In genomic region chr11:33262016-33262638, GRCh38 we compare ENCODE assay signal across 12 cellular contexts. TPM values are rescaled to one million over a fixed set of nuclear protein-coding genes. Genes with fewer than 3 reads are reported as not detected.
A peak's percentile ranks its signal among the peaks of the same experiment; 100 is the strongest.
DNase-seq lines count a peak whose midpoint lies in the region; ATAC-seq and TF ChIP-seq lines count a peak whose summit lies in the region.
"Had no signal": no experiment of that assay in that cellular context is flagged by ENCODE, and none has a peak within 500 bp of the region (broad histone marks: within the 10 kb centered on the region; RNA-seq: fewer than 3 reads in every experiment).

No MANE protein-coding gene starts in this region.

- no peaks in the 10 kb centered on the region for H3K36me3 Mint-ChIP-seq in mesothelial cell of epicardium

- H3K14ac ChIP-seq in IMR-90 (replicated peaks; ENCODE audit: low read depth, low read length) (0 out of 2 replicates have a peak overlapping the region, but pooled peaks have one; percentile 1), trophoblast cell (ENCODE audit: low read length) (no peak overlapping the region)

- H4K12ac ChIP-seq in trophoblast cell (ENCODE audit: low read depth, low read length) = no peak overlapping the region

- no peak overlapping the region for H2BK15ac ChIP-seq in IMR-90 (ENCODE audit: low read depth, low read length)

- H2BK5ac ChIP-seq in IMR-90 (ENCODE audit: low read depth, low read length, poor library complexity, severe bottlenecking) = no peak overlapping the region
- no peak overlapping the region for H2BK5ac ChIP-seq in trophoblast cell (ENCODE audit: low read depth, low read length, poor library complexity)

- TF ChIP-seq RAD21 in IMR-90 (IDR thresholded peaks at IDR 0.05; ENCODE audit: low read length) = no peak

- H3K27me3 ChIP-seq in IMR-90 (ENCODE audit: control insufficient read depth, insufficient read depth, low read length) (no peaks in the 10 kb centered on the region), trophoblast cell (ENCODE audit: insufficient read depth, low read length) (no peaks in the 10 kb centered on the region)

- dilution Hi-C loops in IMR-90 (cut with HindIII; ENCODE audit: low sequenced_read_pairs, unreplicated experiment) = no loop called here

- peaks cover 88% of the 10 kb centered on the region for H4K20me1 ChIP-seq in IMR-90 (ENCODE audit: insufficient read depth, low read length)

- peaks cover 40% of the 10 kb centered on the region for H3K4me1 Mint-ChIP-seq in mesothelial cell of epicardium

- H3K4ac ChIP-seq in IMR-90 (ENCODE audit: low read depth, low read length) (no peak overlapping the region), trophoblast cell (ENCODE audit: low read depth, low read length) (no peak overlapping the region)

- no peak overlapping the region for H2BK20ac ChIP-seq in IMR-90 (ENCODE audit: low read depth, low read length)

- H3K9me3 ChIP-seq in IMR-90 (ENCODE audit: control insufficient read depth, insufficient read depth, low read length) (no peaks in the 10 kb centered on the region), trophoblast cell (ENCODE audit: insufficient read depth, low read depth, low read length) (no peaks in the 10 kb centered on the region)

- POLR2A ChIA-PET in IMR-90 (lab: Charles Lee; ENCODE audit: unreplicated experiment) = interaction anchor here (0.5 kb wide), 1 partner anchor 18 kb away, joined by 3 read pairs; no protein-coding TSS in a partner anchor

- no peaks in the 10 kb centered on the region for H3K9me3 Mint-ChIP-seq in mesothelial cell of epicardium

- in situ Hi-C loops in IMR-90 (cut with MboI; ENCODE audit: low sequenced_read_pairs) = no loop called here
- in situ Hi-C loops in astrocyte of the spinal cord (cut with HindIII; ENCODE audit: low sequenced_read_pairs) = no loop called here

- H3K9me1 ChIP-seq in IMR-90 (ENCODE audit: insufficient read depth, low read length) = peaks cover 14% of the 10 kb centered on the region

- intact Hi-C loops in IMR-90 (cut with micrococcal nuclease) = no loop called here

- CTCF ChIA-PET in IMR-90 (lab: Yijun Ruan, JAX) = interaction anchor here (1.2 kb wide), 1 partner anchor 85 kb away, joined by 3 read pairs; no protein-coding TSS in a partner anchor

- H2AK5ac ChIP-seq in IMR-90 (ENCODE audit: low read depth, low read length) = no peak overlapping the region
- H2AK5ac ChIP-seq in trophoblast cell (ENCODE audit: low read length) = no peak overlapping the region

- H2BK12ac ChIP-seq in trophoblast cell (ENCODE audit: low read length) = no peak overlapping the region

- H3K36me3 ChIP-seq in IMR-90 (ENCODE audit: control insufficient read depth, insufficient read depth, low read length) = no peaks in the 10 kb centered on the region
- H3K36me3 ChIP-seq in trophoblast cell (ENCODE audit: control insufficient read depth in 1 of 2, insufficient read depth in 2 of 2, low read length in 2 of 2) = no peaks in the 10 kb centered on the region

- H3K23ac ChIP-seq in IMR-90 (ENCODE audit: low read depth, low read length) (peak overlapping the region; percentile 46; the same call in 1 of the 2 replicates), trophoblast cell (ENCODE audit: low read length) (no peak overlapping the region)

- H3K4me1 ChIP-seq in IMR-90 (ENCODE audit: control insufficient read depth, insufficient read depth, low read length) = peaks cover 6% of the 10 kb centered on the region
- H3K4me1 ChIP-seq in trophoblast cell (ENCODE audit: control insufficient read depth in 1 of 2, insufficient read depth in 2 of 2, low read length in 2 of 2) = peaks cover 3 to 5% of the 10 kb centered on the region in 2 experiments

- ATAC-seq in IMR-90 (ENCODE audit: low read depth) (no peak), GM18498 (IDR thresholded peaks at IDR 0.05; ENCODE audit: unreplicated experiment) (no peak)
- ATAC-seq: HepG2 had no signal

- no peak overlapping the region for H2BK120ac ChIP-seq in IMR-90 (ENCODE audit: low read depth, low read length)
- no peak overlapping the region for H2BK120ac ChIP-seq in trophoblast cell (ENCODE audit: insufficient read depth, low read length, poor library complexity)

- H4K91ac ChIP-seq in IMR-90 (ENCODE audit: insufficient read depth, low read depth, low read length) (no peak overlapping the region), trophoblast cell (ENCODE audit: low read depth, low read length) (no peak overlapping the region)

- peak; percentile 9 for DNase-seq in Ammon's horn (ENCODE audit: low spot score)
- DNase-seq in IMR-90 = peak; percentile 24
- DNase-seq in astrocyte of the spinal cord (ENCODE audit: low read depth, low spot score) = peak; percentile 19
- no peak for DNase-seq in mesothelial cell of epicardium (ENCODE audit: low spot score in 2 of 2, unreplicated experiment in 2 of 2)
- no peak for DNase-seq in trophoblast cell
- no peak for DNase-seq in NCI-H187 (lab: John Stamatoyannopoulos, UW)
- no peak for DNase-seq in putamen (ENCODE audit: low spot score)
- DNase-seq: cortex of kidney, NCI-H524 treated with DMSO at 0.1 percent for 48 hours, nucleus accumbens had no signal

- H3K18ac ChIP-seq in IMR-90 (ENCODE audit: low read depth, low read length) (no peak overlapping the region), trophoblast cell (ENCODE audit: low read length) (no peak overlapping the region)

- no peak overlapping the region for H3K9ac ChIP-seq in IMR-90 (ENCODE audit: low read depth, low read length)
- H3K9ac ChIP-seq in trophoblast cell (ENCODE audit: low read length) = no peak overlapping the region

- TF ChIP-seq CTCF in IMR-90 (conservative IDR thresholded peaks at IDR 0.05; ENCODE audit: low read depth, low read length) (no peak), astrocyte of the spinal cord (IDR thresholded peaks at IDR 0.05; ENCODE audit: low read depth, low read length) (no peak), mesothelial cell of epicardium (IDR thresholded peaks at IDR 0.05; ENCODE audit: unreplicated experiment) (no peak)

- H2AFZ ChIP-seq in IMR-90 (replicated peaks; ENCODE audit: low read length, poor library complexity) = no peak overlapping the region
- H2AFZ ChIP-seq in trophoblast cell (ENCODE audit: insufficient read depth, low read length, poor library complexity) = no peak overlapping the region

- H3K56ac ChIP-seq in IMR-90 (ENCODE audit: extremely low read depth, insufficient read depth, low read length) = no peak overlapping the region

- H3K79me2 ChIP-seq in trophoblast cell (ENCODE audit: control insufficient read depth, insufficient read depth, low read length, poor library complexity) = peaks cover 26% of the 10 kb centered on the region

- H3K4me2 ChIP-seq in IMR-90 (ENCODE audit: low read depth, low read length) = 0 out of 2 replicates have a peak overlapping the region, but pooled peaks have one; percentile 45
- no peak overlapping the region for H3K4me2 ChIP-seq in trophoblast cell (ENCODE audit: low read length)

- peaks cover 0 to 46% of the 10 kb centered on the region in 2 experiments; a peak in 3 of 4 replicates for H3K79me1 ChIP-seq in IMR-90 (ENCODE audit: low read depth in 1 of 2, low read length in 2 of 2)
- peaks cover 13% of the 10 kb centered on the region for H3K79me1 ChIP-seq in trophoblast cell (ENCODE audit: low read length)

- no peak overlapping the region for H3K27ac ChIP-seq in IMR-90 (ENCODE audit: insufficient read depth, low read length)
- no peak overlapping the region for H3K27ac ChIP-seq in trophoblast cell (ENCODE audit: low read depth, low read length)

- H3K27ac Mint-ChIP-seq in mesothelial cell of epicardium = peak overlapping the region; percentile 34

- H4K8ac ChIP-seq in IMR-90 (ENCODE audit: low read depth in 2 of 2, low read length in 2 of 2) (no peak overlapping the region), trophoblast cell (ENCODE audit: low read depth, low read length) (no peak overlapping the region)

- H3K27me3 Mint-ChIP-seq in mesothelial cell of epicardium (ENCODE audit: low read depth) = no peaks in the 10 kb centered on the region

- no peak for TF ChIP-seq POLR2A in IMR-90 (IDR thresholded peaks at IDR 0.05; ENCODE audit: low read depth, low read length)

- no peak overlapping the region for H4K5ac ChIP-seq in IMR-90 (ENCODE audit: low read depth, low read length)

- H3K4me3 ChIP-seq in IMR-90 (ENCODE audit: insufficient read depth, low read depth, low read length) (no peak overlapping the region), astrocyte of the spinal cord (ENCODE audit: low read depth, low read length) (no peak overlapping the region), trophoblast cell (ENCODE audit: low read depth, low read length) (no peak overlapping the region)

- no peak overlapping the region for H3K4me3 Mint-ChIP-seq in mesothelial cell of epicardium

- no peak overlapping the region for H2AK9ac ChIP-seq in IMR-90 (replicated peaks; ENCODE audit: low read depth, low read length, poor library complexity)

- BruUV-seq in IMR-90 (replicated peaks; lab: Mats Ljungman, UMichigan) = no TSS peak

TF ChIP-seq in IMR-90, 13 proteins besides CTCF, POLR2A, EP300 and RAD21:
- no peak for TF ChIP-seq BHLHE40 (IDR thresholded peaks at IDR 0.05; ENCODE audit: low read depth, low read length)
- TF ChIP-seq MXI1 (IDR thresholded peaks at IDR 0.05; ENCODE audit: borderline replicate concordance, low read depth, low read length) = no peak
- no peak for TF ChIP-seq CHD1 (IDR thresholded peaks at IDR 0.05; ENCODE audit: low read depth, low read length)
- TF ChIP-seq RCOR1 (IDR thresholded peaks at IDR 0.05; ENCODE audit: insufficient replicate concordance, low read length) = no peak

RNA-seq across cellular contexts. Expression of gene HIPK3, which starts 4.9 kb away (rescaled TPM):
- total RNA-seq in IMR-90 (2012; rRNA removed) = 100.0 and 103 TPM in 2 replicates
- 7.7 and 8.3 TPM in 2 replicates for polyA plus RNA-seq in IMR-90 (2012; rRNA removed)
- polyA plus RNA-seq in IMR-90 (2012; cell fraction: cytosol; rRNA removed) = 2.7 and 3.2 TPM in 2 replicates
- polyA plus RNA-seq in IMR-90 (2012; cell fraction: nucleus; rRNA removed; ENCODE audit: low replicate concordance) = 7.9 and 32.8 TPM in 2 replicates
- total RNA-seq in mesothelial cell of epicardium = 73.3 to 76.4 TPM (median 74.4 TPM) in 3 replicates
- 18.8 and 19.0 TPM in 2 replicates for polyA plus RNA-seq in trophoblast cell (2013)

Comparison
In these comparisons a context has a peak if more than half of its experiments do, and no peak if none do; other contexts are left out.
1. DNase-seq: peak in Ammon's horn (single experiment), IMR-90 (single experiment) and astrocyte of the spinal cord (single experiment); none in mesothelial cell of epicardium (0 of 2), trophoblast cell (0 of 2), NCI-H187 (0 of 2) and putamen (single experiment).